ENCODE assay signal across 1 cellular context in the genomic region with DNA sequence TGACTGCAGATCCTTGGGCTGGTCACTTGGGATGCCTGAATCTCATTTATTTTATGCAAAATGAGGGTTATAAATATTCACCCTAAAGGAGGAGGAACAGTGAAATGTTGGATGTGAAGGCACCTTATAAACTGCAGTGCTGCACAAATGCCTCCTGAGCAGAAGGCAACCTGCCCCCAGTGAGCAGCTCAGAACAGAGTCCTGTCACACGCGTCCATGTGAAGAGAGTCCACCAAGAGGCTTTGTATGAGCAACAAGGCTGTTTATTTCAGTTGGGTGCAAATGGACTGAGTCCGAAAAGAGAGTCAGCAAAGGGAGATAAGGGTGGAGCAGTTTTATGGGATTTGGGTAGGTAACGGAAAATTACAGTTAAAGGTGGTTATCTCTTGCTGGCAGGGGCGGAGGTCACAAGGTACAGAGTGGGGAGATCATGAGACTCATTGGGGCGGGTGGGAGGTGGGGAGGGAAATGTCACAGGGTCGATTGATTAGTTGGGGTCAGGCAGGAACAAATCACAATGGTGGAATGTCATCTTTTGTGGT.
A peak's percentile ranks its signal among the peaks of the same experiment; 100 is the strongest.
TF ChIP-seq lines count a peak whose summit lies in the region.

No MANE protein-coding gene starts in this region.

TF ChIP-seq in HepG2, 621 proteins besides CTCF, POLR2A, EP300 and RAD21:
- TF ChIP-seq, protein P1, sequence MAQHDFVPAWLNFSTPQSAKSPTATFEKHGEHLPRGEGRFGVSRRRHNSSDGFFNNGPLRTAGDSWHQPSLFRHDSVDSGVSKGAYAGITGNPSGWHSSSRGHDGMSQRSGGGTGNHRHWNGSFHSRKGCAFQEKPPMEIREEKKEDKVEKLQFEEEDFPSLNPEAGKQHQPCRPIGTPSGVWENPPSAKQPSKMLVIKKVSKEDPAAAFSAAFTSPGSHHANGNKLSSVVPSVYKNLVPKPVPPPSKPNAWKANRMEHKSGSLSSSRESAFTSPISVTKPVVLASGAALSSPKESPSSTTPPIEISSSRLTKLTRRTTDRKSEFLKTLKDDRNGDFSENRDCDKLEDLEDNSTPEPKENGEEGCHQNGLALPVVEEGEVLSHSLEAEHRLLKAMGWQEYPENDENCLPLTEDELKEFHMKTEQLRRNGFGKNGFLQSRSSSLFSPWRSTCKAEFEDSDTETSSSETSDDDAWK (CRISPR knock-in tag; IDR thresholded peaks at IDR 0.05): no peak
- TF ChIP-seq ZMYM4 (CRISPR knock-in tag; IDR thresholded peaks at IDR 0.05) (peak; percentile 16; the same call in 1 of the 2 replicates), ZNF547 (CRISPR knock-in tag; IDR thresholded peaks at IDR 0.05) (no peak), BCL6 (CRISPR knock-in tag; IDR thresholded peaks at IDR 0.05) (no peak)
